In the genomic region with DNA sequence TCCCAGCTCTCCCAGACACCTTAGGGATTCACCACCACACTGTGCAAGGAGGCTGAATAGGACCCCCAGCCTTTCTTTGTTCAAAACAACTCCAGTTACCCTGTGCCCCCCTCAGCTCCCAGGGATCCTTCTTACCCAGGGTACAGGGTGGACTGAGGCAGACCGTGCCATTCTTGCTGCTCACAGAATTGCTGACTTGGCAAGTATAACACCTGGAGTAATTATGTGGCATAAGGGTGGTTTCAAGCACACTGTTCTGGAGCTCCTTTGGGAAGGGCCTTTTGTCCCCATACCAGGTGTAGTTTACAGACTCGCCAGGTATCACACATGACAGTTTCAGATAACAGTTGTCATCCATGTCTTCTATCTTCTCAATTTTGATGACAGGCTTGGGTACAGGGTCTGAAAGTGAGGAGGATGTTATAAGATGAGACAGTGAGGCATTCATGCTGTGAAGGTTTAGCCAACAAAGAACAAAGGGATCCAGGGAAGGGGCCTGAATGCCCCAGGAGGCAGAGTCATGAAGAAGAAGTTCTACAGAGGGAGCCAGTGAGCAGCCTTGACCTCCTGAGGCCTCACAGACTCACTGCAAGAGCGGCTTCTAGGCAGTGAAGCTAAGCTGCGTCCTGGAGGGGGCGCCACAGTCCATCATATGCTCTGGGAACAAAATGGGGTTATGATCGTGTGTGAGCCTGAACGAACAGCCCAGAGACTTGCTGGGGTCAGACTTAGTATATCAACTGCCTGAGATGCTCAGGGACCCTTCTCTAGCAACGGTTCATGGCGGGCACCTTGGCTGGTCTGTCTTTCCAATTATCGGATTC, we compare ENCODE assay signal across 8 cellular contexts. TPM values are rescaled to one million over a fixed set of nuclear protein-coding genes. Genes with fewer than 3 reads are reported as not detected.
DNase-seq lines count a peak whose midpoint lies in the region; ATAC-seq and TF ChIP-seq lines count a peak whose summit lies in the region.

No MANE protein-coding gene starts in this region.

- POLR2A ChIA-PET in BJ (lab: Charles Lee): no interaction called here

- H3K27me3 ChIP-seq in BJ (ENCODE audit: control insufficient read depth, insufficient read depth, low read length): peaks cover 1% of the 10 kb centered on the region; the same call in 1 of the 2 replicates

- CTCF ChIA-PET in BJ (lab: Yijun Ruan, JAX): interaction anchor here (0.6 kb wide), 1 partner anchor 276 kb away, joined by 3 read pairs; no protein-coding TSS in a partner anchor

- peaks cover 90% of the 10 kb centered on the region for H3K36me3 Mint-ChIP-seq in T-helper 2 cell treated with Interferon-gamma antibody and Interleukin-4, amounts not matched to agents 5 μg/mL and 100 μg/mL, for 36 hours (ENCODE audit: low read depth)

- H3K9me3 Mint-ChIP-seq in T-helper 2 cell treated with Interferon-gamma antibody and Interleukin-4, amounts not matched to agents 5 μg/mL and 100 μg/mL, for 36 hours: peaks cover 3% of the 10 kb centered on the region

- no peak overlapping the region for H3K4me3 ChIP-seq in BJ (ENCODE audit: low read depth, low read length)

- H3K27me3 Mint-ChIP-seq in T-helper 2 cell treated with Interferon-gamma antibody and Interleukin-4, amounts not matched to agents 5 μg/mL and 100 μg/mL, for 36 hours (ENCODE audit: low read depth): no peaks in the 10 kb centered on the region

- DNase-seq in BJ (ENCODE audit: low read depth) (no peak), LHCN-M2 (ENCODE audit: low read depth) (peak; percentile 45), amniotic epithelial cell (ENCODE audit: low read depth) (peak; percentile 62), islet precursor cell (peak; percentile 94)
- peak; percentile 85 for DNase-seq in T-helper 2 cell treated with Interferon-gamma antibody and Interleukin-4, amounts not matched to agents 5 μg/mL and 100 μg/mL, for 36 hours (ENCODE audit: low spot score)
- peak; percentile 71 to 81 (median 73) for DNase-seq in stimulated activated CD4-positive, alpha-beta T cell treated with anti-CD3 and anti-CD28 coated beads, TNF-alpha, amount 100 ng/mL, for 1 hour (ENCODE audit: low read depth in 3 of 3, low spot score in 1 of 3)

- peak overlapping the region; percentile 95 for H3K27ac Mint-ChIP-seq in T-helper 2 cell treated with Interferon-gamma antibody and Interleukin-4, amounts not matched to agents 5 μg/mL and 100 μg/mL, for 36 hours

- peaks cover 68% of the 10 kb centered on the region for H3K4me1 Mint-ChIP-seq in T-helper 2 cell treated with Interferon-gamma antibody and Interleukin-4, amounts not matched to agents 5 μg/mL and 100 μg/mL, for 36 hours (ENCODE audit: low read depth)

- peak; percentile 48 for TF ChIP-seq CTCF in BJ (IDR thresholded peaks at IDR 0.05; ENCODE audit: insufficient read depth, low read depth, low read length)

- ATAC-seq in GM19351 (IDR thresholded peaks at IDR 0.05; ENCODE audit: unreplicated experiment) (peak; percentile 45), GM19455 (IDR thresholded peaks at IDR 0.05; ENCODE audit: unreplicated experiment) (no peak)

- peak overlapping the region; percentile 77 for H3K4me3 Mint-ChIP-seq in T-helper 2 cell treated with Interferon-gamma antibody and Interleukin-4, amounts not matched to agents 5 μg/mL and 100 μg/mL, for 36 hours

- H3K36me3 ChIP-seq in BJ (ENCODE audit: control insufficient read depth, insufficient read depth, low read length): no peaks in the 10 kb centered on the region

RNA-seq across cellular contexts. Expression of a gene that starts 30.3 kb away (rescaled TPM):
- polyA plus RNA-seq in BJ (2011; rRNA removed): not detected in 2 replicates
- polyA minus RNA-seq in BJ (2011; rRNA and poly(A)+ RNA removed): not detected in 2 replicates
- total RNA-seq in LHCN-M2 (2014; rRNA removed): not detected in 2 replicates
- not detected for polyA plus RNA-seq in LHCN-M2 (2012)

RNA-seq across cellular contexts. Expression of a gene that starts 34.4 kb away (rescaled TPM):
- polyA plus RNA-seq in BJ (2011; rRNA removed): not detected in 2 replicates
- not detected in 2 replicates for polyA minus RNA-seq in BJ (2011; rRNA and poly(A)+ RNA removed)
- total RNA-seq in LHCN-M2 (2014; rRNA removed): 0.38 TPM in 1 of 2 replicates, not detected in the other
- 0.09 TPM for polyA plus RNA-seq in LHCN-M2 (2012)

RNA-seq across cellular contexts. Expression of a gene that starts 57.8 kb away (rescaled TPM):
- polyA plus RNA-seq in BJ (2011; rRNA removed): not detected in 2 replicates
- not detected in 2 replicates for polyA minus RNA-seq in BJ (2011; rRNA and poly(A)+ RNA removed)
- total RNA-seq in LHCN-M2 (2014; rRNA removed): not detected in 2 replicates
- polyA plus RNA-seq in LHCN-M2 (2012): not detected
